Comparison of ENCODE assay signal across 17 cellular contexts in the genomic region with DNA sequence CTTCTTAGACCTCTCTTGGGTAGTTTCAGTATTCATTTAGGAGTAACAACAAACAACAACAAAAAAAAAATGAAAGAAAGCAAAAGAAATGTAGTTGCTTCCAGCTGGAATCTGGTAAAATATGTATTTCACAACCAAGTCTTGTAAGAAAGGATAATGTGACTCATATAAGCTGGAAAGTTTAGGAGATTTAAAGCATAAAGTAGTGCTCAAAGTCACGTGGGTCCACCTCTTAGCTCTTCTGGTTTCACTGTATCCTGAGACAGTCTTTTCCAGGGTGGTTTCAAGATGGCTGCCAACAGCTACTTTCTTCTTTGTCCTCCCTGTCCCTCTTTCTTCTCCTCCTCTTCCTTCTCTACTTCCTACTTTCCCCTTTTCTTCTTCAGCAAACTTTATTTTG.
A peak's percentile ranks its signal among the peaks of the same experiment; 100 is the strongest.
DNase-seq lines count a peak whose midpoint lies in the region; ATAC-seq, FAIRE-seq and TF ChIP-seq lines count a peak whose summit lies in the region.
"Had no signal": no experiment of that assay in that cellular context is flagged by ENCODE, and none has a peak within 500 bp of the region (broad histone marks: within the 10 kb centered on the region; RNA-seq: fewer than 3 reads in every experiment).

No MANE protein-coding gene starts in this region.

- no peak for TF ChIP-seq CTCF in HCT116 (IDR thresholded peaks at IDR 0.05 in 2 of 3, conservative IDR thresholded peaks at IDR 0.05 in 1 of 3; ENCODE audit: borderline replicate concordance in 1 of 3, insufficient read depth in 1 of 3, low read depth in 2 of 3, low read length in 2 of 3)
- no peak for TF ChIP-seq CTCF in K562 (IDR thresholded peaks at IDR 0.05 in 2 of 3, conservative IDR thresholded peaks at IDR 0.05 in 1 of 3; ENCODE audit: insufficient read depth in 2 of 3, low read depth in 1 of 3, low read length in 3 of 3)
- TF ChIP-seq CTCF in hepatocyte (IDR thresholded peaks at IDR 0.05; ENCODE audit: poor library complexity) = no peak
- TF ChIP-seq CTCF in colonic mucosa (IDR thresholded peaks at IDR 0.05) = no peak

- DNase-seq in AG08396 (ENCODE audit: low spot score) (peak; percentile 18), HCT116 (ENCODE audit: low read depth, low spot score) (no peak), K562 (ENCODE audit: extremely low read depth in 1 of 4, low spot score in 3 of 4) (no peak), hepatocyte (ENCODE audit: low spot score) (peak; percentile 59), NCI-H1694 (lab: John Stamatoyannopoulos, UW) (no peak), colonic mucosa (no peak)
- no peak for DNase-seq in stimulated activated CD8-positive, alpha-beta memory T cell treated with anti-CD3 and anti-CD28 coated beads, Interleukin-4, amount 100 ng/mL, for 48 hours
- DNase-seq: amniotic stem cell, hippocampal formation, midbrain, NCI-H2081, NCI-H524 treated with DMSO at 0.1 percent for 48 hours, WERI-Rb-1 had no signal

- POLR2A ChIA-PET in HCT116 (lab: Charles Lee) = no interaction called here
- POLR2A ChIA-PET in K562 (lab: Yijun Ruan, JAX) = interaction anchor here (0.6 to 0.7 kb wide), 2 partner anchors 16 to 35 kb away, joined by 3 to 4 read pairs; no protein-coding TSS in a partner anchor

- peaks cover 7 to 14% of the 10 kb centered on the region in 2 experiments; a peak in 3 of 4 replicates for H3K9me3 ChIP-seq in HCT116 (ENCODE audit: control insufficient read depth in 1 of 2, insufficient read depth in 1 of 2, low read depth in 1 of 2, low read length in 2 of 2)
- H3K9me3 ChIP-seq in K562 (replicated peaks; ENCODE audit: control insufficient read depth, insufficient read depth, low read depth, low read length) = no peaks in the 10 kb centered on the region
- H3K9me3 ChIP-seq in hepatocyte (ENCODE audit: low read depth) = no peaks in the 10 kb centered on the region
- no peaks in the 10 kb centered on the region for H3K9me3 ChIP-seq in colonic mucosa

- in situ Hi-C loops in K562 (cut with MboI) = no loop called here

- no peak overlapping the region for H3K9ac ChIP-seq in HCT116 (ENCODE audit: low read length)
- H3K9ac ChIP-seq in K562 (ENCODE audit: insufficient read depth in 1 of 2, low read depth in 2 of 2, low read length in 2 of 2) = no peak overlapping the region
- no peak overlapping the region for H3K9ac ChIP-seq in colonic mucosa (ENCODE audit: low read depth in 2 of 2, low read length in 2 of 2)

- H3K36me3 ChIP-seq in HCT116 (ENCODE audit: control insufficient read depth in 1 of 2, insufficient read depth in 2 of 2, low read length in 2 of 2) (no peaks in the 10 kb centered on the region), K562 (ENCODE audit: control insufficient read depth, insufficient read depth, low read length) (no peaks in the 10 kb centered on the region), hepatocyte (replicated peaks; ENCODE audit: insufficient read depth, low read depth) (no peaks in the 10 kb centered on the region), colonic mucosa (no peaks in the 10 kb centered on the region)
- H3K36me3 ChIP-seq: WERI-Rb-1 had no signal

- H3K27me3 ChIP-seq in HCT116 (ENCODE audit: insufficient read depth, low read length) (no peaks in the 10 kb centered on the region), K562 (ENCODE audit: control insufficient read depth in 2 of 2, insufficient read depth in 2 of 2, low read length in 2 of 2) (no peaks in the 10 kb centered on the region), hepatocyte (no peaks in the 10 kb centered on the region), colonic mucosa (no peaks in the 10 kb centered on the region)

- TF ChIP-seq POLR2A in HCT116 (IDR thresholded peaks at IDR 0.05; ENCODE audit: borderline replicate concordance, extremely low read depth, insufficient read depth, insufficient read length) (no peak), K562 (conservative IDR thresholded peaks at IDR 0.05) (no peak)

- no peaks in the 10 kb centered on the region for H3K9me2 ChIP-seq in HCT116 (ENCODE audit: insufficient read depth)
- no peaks in the 10 kb centered on the region for H3K9me2 ChIP-seq in hepatocyte (replicated peaks; ENCODE audit: insufficient read depth)

- no peaks in the 10 kb centered on the region for H3K79me2 ChIP-seq in HCT116 (ENCODE audit: insufficient read depth, low read length)
- H3K79me2 ChIP-seq in K562 (ENCODE audit: control insufficient read depth, insufficient read depth, low read length) = no peaks in the 10 kb centered on the region
- no peaks in the 10 kb centered on the region for H3K79me2 ChIP-seq in hepatocyte

- 0% methylated on average over 1 of the region's 1 CpG for WGBS in K562 (ENCODE audit: insufficient coverage, low coverage, missing lambda C conversion rate)
- 60% methylated on average over 1 of the region's 1 CpG for WGBS in hepatocyte (ENCODE audit: low lambda C conversion rate, missing lambda C conversion rate)

- H3K4me2 ChIP-seq in HCT116 (ENCODE audit: low read length) (no peak overlapping the region), K562 (ENCODE audit: insufficient read depth, low read length) (no peak overlapping the region), hepatocyte (peak overlapping the region; percentile 8)

- FAIRE-seq in K562 (lab: Jason Lieb, UNC) = no peak
- FAIRE-seq: urothelium cell line had no signal

- TF ChIP-seq RAD21 in HCT116 (IDR thresholded peaks at IDR 0.05; ENCODE audit: low read depth) (no peak), K562 (CRISPR knock-in tag; conservative IDR thresholded peaks at IDR 0.05 in 1 of 2, IDR thresholded peaks at IDR 0.05 in 1 of 2) (no peak)

- intact Hi-C loops in HCT116 (cut with micrococcal nuclease) (no loop called here), K562 (cut with micrococcal nuclease) (no loop called here), colonic mucosa (cut with DNase I) (no loop called here)

- H3K9me1 ChIP-seq in K562 (ENCODE audit: control insufficient read depth, insufficient read depth, low read length) = no peaks in the 10 kb centered on the region

- CTCF ChIA-PET in HCT116 (lab: Charles Lee) = interaction anchor here (1.3 kb wide), 1 partner anchor 16 kb away, joined by 5 read pairs; no protein-coding TSS in a partner anchor
- CTCF ChIA-PET in K562 (lab: Yijun Ruan, JAX; ENCODE audit: low intra/inter-chr PET ratio) = no interaction called here

- H4K20me1 ChIP-seq in HCT116 (ENCODE audit: insufficient read depth) = no peaks in the 10 kb centered on the region
- no peaks in the 10 kb centered on the region for H4K20me1 ChIP-seq in K562 (replicated peaks; ENCODE audit: control insufficient read depth, insufficient read depth, low read length)
- H4K20me1 ChIP-seq in hepatocyte (ENCODE audit: insufficient read depth, poor library complexity, severe bottlenecking) = no peaks in the 10 kb centered on the region

- H3K27ac ChIP-seq in HCT116 (ENCODE audit: low read depth, low read length) (no peak overlapping the region), K562 (ENCODE audit: extremely low read depth, low read depth, low read length) (no peak overlapping the region), hepatocyte (peak overlapping the region; percentile 82), colonic mucosa (no peak overlapping the region)
- H3K27ac ChIP-seq: WERI-Rb-1 had no signal

- no peak for ATAC-seq in HCT116
- no peak for ATAC-seq in K562
- no peak for ATAC-seq in HG02759 (IDR thresholded peaks at IDR 0.05; ENCODE audit: unreplicated experiment)
- ATAC-seq: Panc1; stimulated activated memory B cell treated with anti-CD40 and anti-IgM and Interleukin-4, amounts not matched to agents 10 μg/mL and 1 μg/mL and 100 μg/mL, for 72 hours had no signal

- RAD21 ChIA-PET in HCT116 (lab: Charles Lee; ENCODE audit: low non-redundant PET in 1 of 2, low total read pairs in 2 of 2, uncharacterized antibody in 2 of 2, unreplicated experiment in 2 of 2) = no interaction called here

- no peak for TF ChIP-seq EP300 in K562 (IDR thresholded peaks at IDR 0.05; ENCODE audit: low read length)

- peak overlapping the region; percentile 29 for H2AFZ ChIP-seq in HCT116 (ENCODE audit: low read depth, low read length, poor library complexity, severe bottlenecking)
- H2AFZ ChIP-seq in K562 (ENCODE audit: low read depth, low read length) = no peak overlapping the region
- peak overlapping the region; percentile 70 for H2AFZ ChIP-seq in hepatocyte

- H3K4me3 ChIP-seq in HCT116 (replicated peaks in 1 of 2; ENCODE audit: low read depth in 1 of 2, low read length in 2 of 2) (no peak overlapping the region), K562 (no peak overlapping the region), hepatocyte (no peak overlapping the region), colonic mucosa (no peak overlapping the region)

- H3K4me1 ChIP-seq in HCT116 (ENCODE audit: control insufficient read depth in 1 of 2, insufficient read depth in 2 of 2, low read length in 2 of 2) (no peaks in the 10 kb centered on the region), K562 (replicated peaks in 1 of 2; ENCODE audit: control insufficient read depth in 2 of 2, insufficient read depth in 2 of 2, low read length in 2 of 2) (no peaks in the 10 kb centered on the region), hepatocyte (ENCODE audit: insufficient read depth) (peaks cover 4% of the 10 kb centered on the region), colonic mucosa (no peaks in the 10 kb centered on the region)

- BruUV-seq in HCT116 (replicated peaks; lab: Mats Ljungman, UMichigan) (no TSS peak), K562 (replicated peaks; lab: Mats Ljungman, UMichigan) (no TSS peak)

TF ChIP-seq in HCT116, 20 proteins besides CTCF, POLR2A, EP300 and RAD21 (continues in another document):
- TF ChIP-seq JUND (IDR thresholded peaks at IDR 0.05) = no peak
- TF ChIP-seq SRF (IDR thresholded peaks at IDR 0.05; ENCODE audit: low read depth) = no peak
- no peak for TF ChIP-seq SIN3A (IDR thresholded peaks at IDR 0.05; ENCODE audit: low read depth)
- TF ChIP-seq ZFX (IDR thresholded peaks at IDR 0.05) = no peak
- TF ChIP-seq YY1 (IDR thresholded peaks at IDR 0.05; ENCODE audit: extremely low read depth, insufficient replicate concordance, low read depth, low read length) = no peak
- no peak for TF ChIP-seq SP1 (IDR thresholded peaks at IDR 0.05; ENCODE audit: low read depth)
- TF ChIP-seq EZH2 (IDR thresholded peaks at IDR 0.05) = no peak
- TF ChIP-seq EZH2phosphoT487 (IDR thresholded peaks at IDR 0.05; ENCODE audit: borderline replicate concordance) = no peak

TF ChIP-seq in K562, 482 proteins besides CTCF, POLR2A, EP300 and RAD21:
- TF ChIP-seq TRIM24 (IDR thresholded peaks at IDR 0.05) = no peak
- 0 out of 2 replicates have a peak, but pooled peaks have one; percentile 12 for TF ChIP-seq RAD51 (IDR thresholded peaks at IDR 0.05; ENCODE audit: borderline replicate concordance, low read depth)
TF ChIP-seq in K562: peak in this region for 1.

Comparison
In these comparisons a context has a peak if more than half of its experiments do, and no peak if none do; other contexts are left out.
1. DNase-seq: peak in AG08396 (single experiment) and hepatocyte (single experiment); none in HCT116 (single experiment), K562 (0 of 4), stimulated activated CD8-positive, alpha-beta memory T cell treated with anti-CD3 and anti-CD28 coated beads, Interleukin-4, amount 100 ng/mL, for 48 hours (single experiment), NCI-H1694 (single experiment) and colonic mucosa (single experiment).